In the genomic region with DNA sequence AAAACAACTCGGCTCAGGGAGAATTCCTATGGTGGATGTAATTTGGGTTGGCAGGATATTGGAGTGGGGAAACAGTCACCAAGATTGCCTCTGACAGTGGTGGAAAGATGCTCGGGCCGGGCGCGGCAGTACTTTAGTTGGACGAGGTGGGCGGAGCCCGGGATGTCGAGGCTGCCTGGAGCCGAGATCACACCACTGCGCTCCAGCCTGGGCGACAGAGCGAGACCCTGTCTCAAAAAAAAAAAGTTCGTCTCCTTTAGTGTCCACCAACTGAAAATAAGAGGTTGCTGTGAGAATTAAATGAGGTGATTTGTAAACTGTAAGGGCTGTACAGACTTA, we compare ENCODE assay signal across 8 cellular contexts. TPM values are rescaled to one million over a fixed set of nuclear protein-coding genes. Genes with fewer than 3 reads are reported as not detected.
DNase-seq lines count a peak whose midpoint lies in the region; ATAC-seq and TF ChIP-seq lines count a peak whose summit lies in the region.

No MANE protein-coding gene starts in this region.

- H3K36me3 Mint-ChIP-seq in activated CD4-positive, alpha-beta T cell treated with anti-CD3 and anti-CD28 coated beads for 36 hours (ENCODE audit: low read depth) = peaks cover 48% of the 10 kb centered on the region

- peak overlapping the region; percentile 75 for H3K4me3 ChIP-seq in LNCaP clone FGC (ENCODE audit: low read depth, low read length)
- peak overlapping the region; percentile 88 for H3K4me3 ChIP-seq in lower lobe of right lung

- H3K27me3 ChIP-seq in lower lobe of right lung (ENCODE audit: low read depth) = no peaks in the 10 kb centered on the region

- peak overlapping the region; percentile 92 for H3K4me3 Mint-ChIP-seq in activated CD4-positive, alpha-beta T cell treated with anti-CD3 and anti-CD28 coated beads for 36 hours

- no peaks in the 10 kb centered on the region for H3K27me3 Mint-ChIP-seq in activated CD4-positive, alpha-beta T cell treated with anti-CD3 and anti-CD28 coated beads for 36 hours

- TF ChIP-seq CTCF in LNCaP clone FGC (IDR thresholded peaks at IDR 0.05; ENCODE audit: control insufficient read depth, extremely low read depth, insufficient read depth) = no peak
- TF ChIP-seq CTCF in lower lobe of right lung (IDR thresholded peaks at IDR 0.05) = no peak

- H3K36me3 ChIP-seq in lower lobe of right lung = peaks cover 39% of the 10 kb centered on the region

- H3K27ac ChIP-seq in lower lobe of right lung = peak overlapping the region; percentile 93

- DNase-seq in LNCaP clone FGC (ENCODE audit: low read depth) = no peak
- DNase-seq in activated CD4-positive, alpha-beta T cell treated with anti-CD3 and anti-CD28 coated beads for 36 hours = peak; percentile 70
- DNase-seq in dedifferentiated amniotic fluid mesenchymal stem cell (ENCODE audit: extremely low spot score) = peak; percentile 45
- DNase-seq in lower lobe of right lung = peak; percentile 72
- peak; percentile 12 to 29 for DNase-seq in stimulated activated CD8-positive, alpha-beta memory T cell treated with anti-CD3 and anti-CD28 coated beads, Interleukin-15, amount 100 ng/mL, for 48 hours (ENCODE audit: low read depth in 2 of 2)
- DNase-seq in cerebellar cortex (ENCODE audit: low spot score) = no peak

- peaks cover 44% of the 10 kb centered on the region for H3K4me1 Mint-ChIP-seq in activated CD4-positive, alpha-beta T cell treated with anti-CD3 and anti-CD28 coated beads for 36 hours

- CTCF ChIA-PET in activated CD4-positive, alpha-beta T cell treated with anti-CD3 and anti-CD28 coated beads for 36 hours (lab: Charles Lee) = interaction anchor here (0.6 to 3.6 kb wide), 22 partner anchors 9 to 287 kb away, joined by 3 to 32 read pairs (median 6); a partner anchor contains a TSS

- intact Hi-C loops in activated CD4-positive, alpha-beta T cell treated with anti-CD3 and anti-CD28 coated beads for 36 hours (cut with DNase I, micrococcal nuclease) = loop anchor here (1.0 to 5.0 kb wide), 11 partner anchors 41 to 1632 kb away; a partner anchor contains a TSS
- intact Hi-C loops in lower lobe of right lung (cut with DNase I) = no loop called here

- no peaks in the 10 kb centered on the region for H3K9me3 Mint-ChIP-seq in activated CD4-positive, alpha-beta T cell treated with anti-CD3 and anti-CD28 coated beads for 36 hours (ENCODE audit: low read depth)

- H3K9me3 ChIP-seq in lower lobe of right lung = no peaks in the 10 kb centered on the region

- peak overlapping the region; percentile 90 for H3K27ac Mint-ChIP-seq in activated CD4-positive, alpha-beta T cell treated with anti-CD3 and anti-CD28 coated beads for 36 hours

- H3K4me1 ChIP-seq in lower lobe of right lung = peaks cover 26% of the 10 kb centered on the region

- POLR2A ChIA-PET in activated CD4-positive, alpha-beta T cell treated with anti-CD3 and anti-CD28 coated beads for 36 hours (lab: Charles Lee) = interaction anchor here (0.6 to 2.1 kb wide), 8 partner anchors 21 to 287 kb away, joined by 3 to 10 read pairs (median 6); a partner anchor contains a TSS

- ATAC-seq in GM18870 (IDR thresholded peaks at IDR 0.05; ENCODE audit: unreplicated experiment) (peak; percentile 4), lower lobe of right lung (peak; percentile 61 to 66), HG03280 (IDR thresholded peaks at IDR 0.05; ENCODE audit: unreplicated experiment) (no peak)
- peak; percentile 33 for ATAC-seq in activated CD4-positive, alpha-beta T cell treated with anti-CD3 and anti-CD28 coated beads for 36 hours

RNA-seq across cellular contexts. Expression of a gene that starts 0.6 kb away (rescaled TPM):
- total RNA-seq in activated CD4-positive, alpha-beta T cell treated with anti-CD3 and anti-CD28 coated beads for 36 hours = 10 to 100 TPM; 92.8 to 97.3 TPM
- total RNA-seq in lower lobe of right lung = 49.3 TPM

RNA-seq across cellular contexts. Expression of a gene that starts 41.4 kb away (rescaled TPM):
- total RNA-seq in activated CD4-positive, alpha-beta T cell treated with anti-CD3 and anti-CD28 coated beads for 36 hours = 10 to 100 TPM; 14.7 to 21.9 TPM
- total RNA-seq in lower lobe of right lung = 15.3 TPM

Comparison
In these comparisons a context has a peak if more than half of its experiments do, and no peak if none do; other contexts are left out.
1. DNase-seq: peak in activated CD4-positive, alpha-beta T cell treated with anti-CD3 and anti-CD28 coated beads for 36 hours (single experiment), dedifferentiated amniotic fluid mesenchymal stem cell (single experiment), lower lobe of right lung (single experiment) and stimulated activated CD8-positive, alpha-beta memory T cell treated with anti-CD3 and anti-CD28 coated beads, Interleukin-15, amount 100 ng/mL, for 48 hours (2 of 2); none in LNCaP clone FGC (single experiment) and cerebellar cortex (single experiment).